In genomic region chr7:45692031-45692430, GRCh38 we compare ENCODE assay signal across 1 cellular context.
TF ChIP-seq lines count a peak whose summit lies in the region.

No MANE protein-coding gene starts in this region.

TF ChIP-seq in HepG2, 621 proteins besides CTCF, POLR2A, EP300 and RAD21 (continued from another document):
- TF ChIP-seq FUBP1 (CRISPR knock-in tag; IDR thresholded peaks at IDR 0.05; ENCODE audit: borderline replicate concordance) (0 out of 2 replicates have a peak, but pooled peaks have one; percentile 24), ZNF512 (CRISPR knock-in tag; IDR thresholded peaks at IDR 0.05) (no peak), SMYD3 (CRISPR knock-in tag; IDR thresholded peaks at IDR 0.05) (no peak), SMC3 (IDR thresholded peaks at IDR 0.05; ENCODE audit: low read length) (no peak), SAP130 (CRISPR knock-in tag; IDR thresholded peaks at IDR 0.05; ENCODE audit: low read depth) (no peak), ZBTB1 (CRISPR knock-in tag; IDR thresholded peaks at IDR 0.05; ENCODE audit: borderline replicate concordance) (no peak)
TF ChIP-seq in HepG2: peak in this region for 4.
